In genomic region chr7:79240413-79240812, GRCh38 we compare ENCODE assay signal across 7 cellular contexts.
"Had no signal": no experiment of that assay in that cellular context is flagged by ENCODE, and none has a peak within 500 bp of the region (broad histone marks: within the 10 kb centered on the region; RNA-seq: fewer than 3 reads in every experiment).

No MANE protein-coding gene starts in this region.

- H3K9ac ChIP-seq: GM23248 had no signal

- H3K4me1 ChIP-seq: HAP-1 had no signal

- H3K36me3 ChIP-seq: HAP-1 had no signal

- H3K27ac ChIP-seq: GM23248, HL-60 had no signal

- H3K9me3 ChIP-seq: HAP-1 had no signal

- FAIRE-seq: HepG2 had no signal

- H3K4me3 ChIP-seq: HAP-1 had no signal

- DNase-seq: GM23248, GOT3, H7, HFFc6 had no signal
